Comparison of ENCODE assay signal across 20 cellular contexts in genomic region chr20:37672143-37672542, GRCh38. TPM values are rescaled to one million over a fixed set of nuclear protein-coding genes. Genes with fewer than 3 reads are reported as not detected.
DNase-seq lines count a peak whose midpoint lies in the region; ATAC-seq, FAIRE-seq and TF ChIP-seq lines count a peak whose summit lies in the region.
"Had no signal": no experiment of that assay in that cellular context is flagged by ENCODE, and none has a peak within 500 bp of the region (broad histone marks: within the 10 kb centered on the region; RNA-seq: fewer than 3 reads in every experiment).

No MANE protein-coding gene starts in this region.

- H3K4me3 ChIP-seq in SK-N-SH (ENCODE audit: low read depth in 2 of 2, low read length in 1 of 2): no peak overlapping the region
- H3K4me3 ChIP-seq: A549; BLaER1 treated with 17β-estradiol and CSF1 and Interleukin-3, amounts not matched to agents 10 nM and 100 nM; GM12878 had no signal

- H3K79me2 ChIP-seq in SK-N-SH (ENCODE audit: insufficient read depth): no peaks in the 10 kb centered on the region

- H4K20me1 ChIP-seq in SK-N-SH (ENCODE audit: insufficient read depth): no peaks in the 10 kb centered on the region
- H4K20me1 ChIP-seq: BLaER1 treated with 17β-estradiol and CSF1 and Interleukin-3, amounts not matched to agents 10 nM and 100 nM had no signal

- POLR2A ChIA-PET in SK-N-SH (lab: Yijun Ruan, JAX): no interaction called here

- H2AFZ ChIP-seq in SK-N-SH (ENCODE audit: low read depth): no peak overlapping the region

- no peak for TF ChIP-seq EP300 in SK-N-SH (IDR thresholded peaks at IDR 0.05; ENCODE audit: borderline replicate concordance in 1 of 2, low read depth in 1 of 2, low read length in 1 of 2)

- DNase-seq in SK-N-SH (no peak), HTR-8/SVneo (ENCODE audit: insufficient read length, low spot score) (no peak), GM03348 (ENCODE audit: low spot score) (no peak)
- DNase-seq: AML-193; CD4-positive, alpha-beta T cell; CD8-positive, alpha-beta T cell; DMS 273 treated with DMSO at 0.1 percent for 48 hours; DMS153; DMS79 treated with DMSO at 0.1 percent for 48 hours; GF-D8 had no signal

- H3K27ac ChIP-seq in SK-N-SH (ENCODE audit: low read depth in 2 of 2, low read length in 1 of 2): no peak overlapping the region
- H3K27ac ChIP-seq: 22Rv1; A549; BLaER1 treated with 17β-estradiol and CSF1 and Interleukin-3, amounts not matched to agents 10 nM and 100 nM; C4-2B had no signal

- TF ChIP-seq CTCF in SK-N-SH (IDR thresholded peaks at IDR 0.05): no peak

- 85% methylated on average over 3 of the region's 3 CpGs for WGBS in SK-N-SH (ENCODE audit: low lambda C conversion rate)

- no peaks in the 10 kb centered on the region for H3F3A ChIP-seq in SK-N-SH (replicated peaks; ENCODE audit: insufficient read depth)

- H3K27me3 ChIP-seq in SK-N-SH (ENCODE audit: insufficient read depth): peaks cover 6% of the 10 kb centered on the region; the same call in 1 of the 2 replicates
- H3K27me3 ChIP-seq: BLaER1 treated with 17β-estradiol and CSF1 and Interleukin-3, amounts not matched to agents 10 nM and 100 nM had no signal

- TF ChIP-seq RAD21 in SK-N-SH (IDR thresholded peaks at IDR 0.05; ENCODE audit: low read length): no peak

- no peaks in the 10 kb centered on the region for H3K9me3 ChIP-seq in SK-N-SH
- H3K9me3 ChIP-seq: BLaER1 treated with 17β-estradiol and CSF1 and Interleukin-3, amounts not matched to agents 10 nM and 100 nM had no signal

- no peak overlapping the region for H3K9ac ChIP-seq in SK-N-SH
- H3K9ac ChIP-seq: BLaER1 treated with 17β-estradiol and CSF1 and Interleukin-3, amounts not matched to agents 10 nM and 100 nM had no signal

- no peaks in the 10 kb centered on the region for H3K9me2 ChIP-seq in SK-N-SH

- ATAC-seq in SK-N-SH treated with all-trans-retinoic acid at 6 μM for 48 hours (no peak), HG03439 (IDR thresholded peaks at IDR 0.05; ENCODE audit: unreplicated experiment) (no peak)
- ATAC-seq: A549; CD8-positive, alpha-beta T cell; GM12878 had no signal

- peak; percentile 72 for FAIRE-seq in HTR-8/SVneo (lab: Jason Lieb, UNC)
- FAIRE-seq: A549, G401.6, GM12878, GM12892, GM18507 had no signal

- H3K4me1 ChIP-seq in SK-N-SH (ENCODE audit: control insufficient read depth in 1 of 2, insufficient read depth in 2 of 2, low read depth in 1 of 2, low read length in 1 of 2): peaks cover 7 to 20% of the 10 kb centered on the region in 2 experiments; a peak in 3 of 4 replicates
- H3K4me1 ChIP-seq: A549 had no signal

- no peak overlapping the region for H3K4me2 ChIP-seq in SK-N-SH
- H3K4me2 ChIP-seq: A549 had no signal

- CTCF ChIA-PET in SK-N-SH (lab: Yijun Ruan, JAX): interaction anchor here (0.9 to 2.2 kb wide), 4 partner anchors 35 to 108 kb away, joined by 3 to 7 read pairs (median 4); no protein-coding TSS in a partner anchor

- H3K36me3 ChIP-seq in SK-N-SH (replicated peaks in 1 of 2; ENCODE audit: control insufficient read depth in 1 of 2, insufficient read depth in 2 of 2, low read length in 1 of 2): no peaks in the 10 kb centered on the region
- H3K36me3 ChIP-seq: BLaER1 treated with 17β-estradiol and CSF1 and Interleukin-3, amounts not matched to agents 10 nM and 100 nM had no signal

TF ChIP-seq in SK-N-SH treated with all-trans-retinoic acid at 6 μM for 48 hours, 23 proteins besides CTCF, POLR2A, EP300 and RAD21:
- TF ChIP-seq TOX (CRISPR knock-in tag; IDR thresholded peaks at IDR 0.05; ENCODE audit: borderline replicate concordance) (no peak), TCF4 (CRISPR knock-in tag; IDR thresholded peaks at IDR 0.05; ENCODE audit: borderline replicate concordance) (no peak), ZC3H10 (CRISPR knock-in tag; IDR thresholded peaks at IDR 0.05) (no peak), ZFP3 (CRISPR knock-in tag; IDR thresholded peaks at IDR 0.05) (peak; percentile 91)

TF ChIP-seq in SK-N-SH, 30 proteins besides CTCF, POLR2A, EP300 and RAD21:
- no peak for TF ChIP-seq ELF1 (IDR thresholded peaks at IDR 0.05)
- TF ChIP-seq FOSL2 (IDR thresholded peaks at IDR 0.05; ENCODE audit: borderline replicate concordance, low read depth): no peak
- no peak for TF ChIP-seq PBX3 (IDR thresholded peaks at IDR 0.05)
- no peak for TF ChIP-seq NRF1 (IDR thresholded peaks at IDR 0.05; ENCODE audit: low read depth, low read length)
- no peak for TF ChIP-seq USF2 (IDR thresholded peaks at IDR 0.05; ENCODE audit: borderline replicate concordance, low read depth, low read length)
- TF ChIP-seq REST (IDR thresholded peaks at IDR 0.05; ENCODE audit: low read depth, low read length): no peak
- no peak for TF ChIP-seq MEF2A (IDR thresholded peaks at IDR 0.05; ENCODE audit: borderline replicate concordance, low read depth)
- no peak for TF ChIP-seq ZBTB33 (IDR thresholded peaks at IDR 0.05; ENCODE audit: borderline replicate concordance, low read depth)
- no peak for TF ChIP-seq TEAD4 (IDR thresholded peaks at IDR 0.05; ENCODE audit: borderline replicate concordance, insufficient read depth)

RNA-seq across cellular contexts. Expression of gene CTNNBL1, which starts 21.7 kb away (rescaled TPM):
- polyA plus RNA-seq in SK-N-SH (2012; rRNA removed): 29.5 and 34.4 TPM in 2 replicates
- polyA plus RNA-seq in SK-N-SH (2012; cell fraction: cytosol; rRNA removed): 32.3 and 35.1 TPM in 2 replicates
- polyA plus RNA-seq in SK-N-SH (2012; cell fraction: nucleus; rRNA removed): 24.0 and 27.6 TPM in 2 replicates
